8 cellular contexts compared by ENCODE assay signal in genomic region chr6:37432916-37433656, GRCh38. TPM values are rescaled to one million over a fixed set of nuclear protein-coding genes. Genes with fewer than 3 reads are reported as not detected.
DNase-seq lines count a peak whose midpoint lies in the region; ATAC-seq and TF ChIP-seq lines count a peak whose summit lies in the region.

A gene with protein sequence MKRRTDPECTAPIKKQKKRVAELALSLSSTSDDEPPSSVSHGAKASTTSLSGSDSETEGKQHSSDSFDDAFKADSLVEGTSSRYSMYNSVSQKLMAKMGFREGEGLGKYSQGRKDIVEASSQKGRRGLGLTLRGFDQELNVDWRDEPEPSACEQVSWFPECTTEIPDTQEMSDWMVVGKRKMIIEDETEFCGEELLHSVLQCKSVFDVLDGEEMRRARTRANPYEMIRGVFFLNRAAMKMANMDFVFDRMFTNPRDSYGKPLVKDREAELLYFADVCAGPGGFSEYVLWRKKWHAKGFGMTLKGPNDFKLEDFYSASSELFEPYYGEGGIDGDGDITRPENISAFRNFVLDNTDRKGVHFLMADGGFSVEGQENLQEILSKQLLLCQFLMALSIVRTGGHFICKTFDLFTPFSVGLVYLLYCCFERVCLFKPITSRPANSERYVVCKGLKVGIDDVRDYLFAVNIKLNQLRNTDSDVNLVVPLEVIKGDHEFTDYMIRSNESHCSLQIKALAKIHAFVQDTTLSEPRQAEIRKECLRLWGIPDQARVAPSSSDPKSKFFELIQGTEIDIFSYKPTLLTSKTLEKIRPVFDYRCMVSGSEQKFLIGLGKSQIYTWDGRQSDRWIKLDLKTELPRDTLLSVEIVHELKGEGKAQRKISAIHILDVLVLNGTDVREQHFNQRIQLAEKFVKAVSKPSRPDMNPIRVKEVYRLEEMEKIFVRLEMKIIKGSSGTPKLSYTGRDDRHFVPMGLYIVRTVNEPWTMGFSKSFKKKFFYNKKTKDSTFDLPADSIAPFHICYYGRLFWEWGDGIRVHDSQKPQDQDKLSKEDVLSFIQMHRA (plus strand): TSS chr6:37433221. CDS start chr6:37435630, 2,409 bp downstream.

- H2AFZ ChIP-seq in PC-3 (ENCODE audit: low read length): peak within 1 kb of the TSS; percentile 99

- no peaks in the 10 kb centered on the region for H3F3A ChIP-seq in PC-3 (ENCODE audit: low read length, unreplicated experiment)

- peaks cover 0 to 3% (median 0%) of the 10 kb centered on the region in 3 donors for H3K9me3 Mint-ChIP-seq in IgD-negative memory B cell

- no peaks in the 10 kb centered on the region for H3K9me3 ChIP-seq in PC-3 (ENCODE audit: low read length)
- H3K9me3 ChIP-seq in mucosa of descending colon: no peaks in the 10 kb centered on the region

- H3K27ac Mint-ChIP-seq in IgD-negative memory B cell: peak within 1 kb of the TSS; percentile 93 to 97 (median 97)

- H3K27me3 ChIP-seq in PC-3 (ENCODE audit: low read length): no peaks in the 10 kb centered on the region

- no peaks in the 10 kb centered on the region for H3K36me3 Mint-ChIP-seq in IgD-negative memory B cell

- H3K27ac ChIP-seq in PC-3 (ENCODE audit: low read length): no peak within 1 kb of the TSS
- H3K27ac ChIP-seq in epithelial cell of prostate: peak within 1 kb of the TSS; percentile 54

- no peaks in the 10 kb centered on the region for H3K27me3 Mint-ChIP-seq in IgD-negative memory B cell

- TF ChIP-seq CTCF in PC-3 (conservative IDR thresholded peaks at IDR 0.05; ENCODE audit: low read depth, low read length): no peak
- no peak for TF ChIP-seq CTCF in mucosa of descending colon (IDR thresholded peaks at IDR 0.05)

- H3K79me2 ChIP-seq in PC-3 (ENCODE audit: low read length): peaks cover 28% of the 10 kb centered on the region

- BruUV-seq in PC-3 (replicated peaks; lab: Mats Ljungman, UMichigan): no TSS peak

- peaks cover 16 to 28% (median 18%) of the 10 kb centered on the region in 3 donors for H3K4me1 Mint-ChIP-seq in IgD-negative memory B cell

- H3K4me3 ChIP-seq in PC-3 (ENCODE audit: low read length) (peak within 1 kb of the TSS; percentile 84), mucosa of descending colon (peak within 1 kb of the TSS; percentile 90)

- intact Hi-C loops in PC-3 (cut with micrococcal nuclease): loop anchor here (10.0 kb wide), 1 partner anchor 108 kb away; no protein-coding TSS in a partner anchor
- intact Hi-C loops in mucosa of descending colon (cut with DNase I, micrococcal nuclease): no loop called here

- peaks cover 20% of the 10 kb centered on the region; the same call in 1 of the 2 replicates for H3K36me3 ChIP-seq in PC-3 (ENCODE audit: low read depth, low read length)
- H3K36me3 ChIP-seq in mucosa of descending colon (ENCODE audit: low read depth): no peaks in the 10 kb centered on the region

- POLR2A ChIA-PET in PC-3 (lab: Charles Lee; ENCODE audit: unreplicated experiment): interaction anchor here (0.7 kb wide), 1 partner anchor 79 kb away, joined by 3 read pairs; no protein-coding TSS in a partner anchor

- DNase-seq in DMS153 (lab: John Stamatoyannopoulos, UW) (peak; percentile 58), PC-3 (peak; percentile 93), activated T-cell treated with anti-CD3 and anti-CD28 coated beads for 48 hours (ENCODE audit: low read depth) (peak; percentile 97), epithelial cell of prostate (ENCODE audit: low read depth, low spot score) (peak; percentile 46), mucosa of descending colon (peak; percentile 95 to 98 (median 97))
- peak; percentile 98 for DNase-seq in stimulated activated CD8-positive, alpha-beta memory T cell treated with anti-CD3 and anti-CD28 coated beads, Interleukin-4, amount 100 ng/mL, for 24 hours (ENCODE audit: low read depth)

- peak within 1 kb of the TSS; percentile 75 for H3K9ac ChIP-seq in PC-3 (ENCODE audit: low read length)

- H3K4me2 ChIP-seq in PC-3 (ENCODE audit: low read length): peak within 1 kb of the TSS; percentile 97

- peaks cover 18% of the 10 kb centered on the region; the same call in 1 of the 2 replicates for H3K4me1 ChIP-seq in PC-3 (ENCODE audit: insufficient read depth, low read length)
- H3K4me1 ChIP-seq in mucosa of descending colon (ENCODE audit: low read depth): peaks cover 17% of the 10 kb centered on the region

- H3K9me2 ChIP-seq in PC-3 (replicated peaks; ENCODE audit: low read length): no peaks in the 10 kb centered on the region

- H3K4me3 Mint-ChIP-seq in IgD-negative memory B cell: peak within 1 kb of the TSS; percentile 91 to 99 (median 94)

- CTCF ChIA-PET in PC-3 (lab: Charles Lee): no interaction called here

- no peaks in the 10 kb centered on the region for H4K20me1 ChIP-seq in PC-3 (ENCODE audit: low read length)

- peak; percentile 81 for ATAC-seq in GM21576 (IDR thresholded peaks at IDR 0.05; ENCODE audit: unreplicated experiment)
- ATAC-seq in PC-3: peak; percentile 97
- peak; percentile 99 for ATAC-seq in mucosa of descending colon

RNA-seq across cellular contexts. Expression of the gene that starts here (rescaled TPM):
- polyA plus RNA-seq in IgD-negative memory B cell: 27.5 TPM
- total RNA-seq in PC-3 (2014; rRNA removed): 36.4 and 41.9 TPM in 2 replicates
- 10 to 100 TPM; 26.1 to 49.8 (median 27.5) TPM for total RNA-seq in mucosa of descending colon

Comparison
In these comparisons a context has a peak if more than half of its experiments do, and no peak if none do; other contexts are left out.
1. DNase-seq: peak in every context shown above with its lines; median percentile 98 in stimulated activated CD8-positive, alpha-beta memory T cell treated with anti-CD3 and anti-CD28 coated beads, Interleukin-4, amount 100 ng/mL, for 24 hours; 97 in activated T-cell treated with anti-CD3 and anti-CD28 coated beads for 48 hours; 97 in mucosa of descending colon; 93 in PC-3; 58 in DMS153; 46 in epithelial cell of prostate.